In genomic region chr14:54465654-54466053, GRCh38 we compare ENCODE assay signal across 17 cellular contexts. TPM values are rescaled to one million over a fixed set of nuclear protein-coding genes. Genes with fewer than 3 reads are reported as not detected.
DNase-seq lines count a peak whose midpoint lies in the region; ATAC-seq and TF ChIP-seq lines count a peak whose summit lies in the region.
"Had no signal": no experiment of that assay in that cellular context is flagged by ENCODE, and none has a peak within 500 bp of the region (broad histone marks: within the 10 kb centered on the region; RNA-seq: fewer than 3 reads in every experiment).

No MANE protein-coding gene starts in this region.

- WGBS in mesenchymal stem cell = 11% methylated on average over 1 of the region's 4 CpGs

- H3K27me3 ChIP-seq in WERI-Rb-1 (ENCODE audit: insufficient read depth, low read depth, severe bottlenecking) (no peaks in the 10 kb centered on the region), mesenchymal stem cell (ENCODE audit: control insufficient read depth in 1 of 2, insufficient read depth in 1 of 2, low read length in 2 of 2) (no peaks in the 10 kb centered on the region)
- no peaks in the 10 kb centered on the region for H3K27me3 ChIP-seq in CD8-positive, alpha-beta T cell (ENCODE audit: insufficient read depth, low read length)
- H3K27me3 ChIP-seq: MG63 had no signal

- no peak overlapping the region for H3K4me3 Mint-ChIP-seq in CD8-positive, alpha-beta T cell
- H3K4me3 Mint-ChIP-seq: H9 had no signal

- H2BK5ac ChIP-seq in mesenchymal stem cell (ENCODE audit: low read depth, low read length, poor library complexity, severe bottlenecking) = no peak overlapping the region

- peaks cover 10% of the 10 kb centered on the region for H3K9me3 Mint-ChIP-seq in CD8-positive, alpha-beta T cell

- H3K36me3 Mint-ChIP-seq in CD8-positive, alpha-beta T cell = peaks cover 20% of the 10 kb centered on the region

- no peak overlapping the region for H3K4me2 ChIP-seq in mesenchymal stem cell (ENCODE audit: low read length, poor library complexity, severe bottlenecking)
- H3K4me2 ChIP-seq: A549, PC-9, SK-N-SH had no signal

- no peak overlapping the region for H2AFZ ChIP-seq in mesenchymal stem cell (ENCODE audit: low read depth, low read length)
- H2AFZ ChIP-seq: PC-9 had no signal

- no peak overlapping the region for H3K18ac ChIP-seq in mesenchymal stem cell (ENCODE audit: low read depth in 1 of 2, low read length in 2 of 2)

- no peaks in the 10 kb centered on the region for H3K27me3 Mint-ChIP-seq in CD8-positive, alpha-beta T cell (ENCODE audit: low read depth)

- no peak overlapping the region for H4K91ac ChIP-seq in mesenchymal stem cell (ENCODE audit: low read length)

- no peak overlapping the region for H2AK5ac ChIP-seq in mesenchymal stem cell (ENCODE audit: low read length, severe bottlenecking)

- no peak for ATAC-seq in CD8-positive, alpha-beta T cell
- ATAC-seq: A549, HepG2 had no signal

- H3K4me1 ChIP-seq in mesenchymal stem cell (ENCODE audit: control insufficient read depth, insufficient read depth, low read depth, low read length) = peaks cover 2% of the 10 kb centered on the region
- H3K4me1 ChIP-seq in CD8-positive, alpha-beta T cell (ENCODE audit: insufficient read depth, low read length) = no peaks in the 10 kb centered on the region

- H3K36me3 ChIP-seq in WERI-Rb-1 (no peaks in the 10 kb centered on the region), mesenchymal stem cell (ENCODE audit: control insufficient read depth in 1 of 2, insufficient read depth in 2 of 2, low read depth in 1 of 2, low read length in 2 of 2) (peaks cover 3 to 4% of the 10 kb centered on the region in 2 experiments)
- H3K36me3 ChIP-seq in CD8-positive, alpha-beta T cell (ENCODE audit: insufficient read depth, low read length) = no peaks in the 10 kb centered on the region
- H3K36me3 ChIP-seq: MG63 had no signal

- no peak for TF ChIP-seq CTCF in WERI-Rb-1 (IDR thresholded peaks at IDR 0.05; ENCODE audit: low read depth, low read length)
- no peak for TF ChIP-seq CTCF in CD8-positive, alpha-beta T cell (IDR thresholded peaks at IDR 0.05)

- no peak overlapping the region for H2BK120ac ChIP-seq in mesenchymal stem cell (ENCODE audit: low read depth, low read length)

- CTCF ChIA-PET in CD8-positive, alpha-beta T cell (lab: Charles Lee) = no interaction called here

- H3K4me3 ChIP-seq in WERI-Rb-1 (ENCODE audit: low read depth, low read length) = no peak overlapping the region
- H3K4me3 ChIP-seq in mesenchymal stem cell (ENCODE audit: insufficient read depth in 1 of 2, low read depth in 1 of 2, low read length in 2 of 2) = no peak overlapping the region
- H3K4me3 ChIP-seq in CD8-positive, alpha-beta T cell (ENCODE audit: low read depth, low read length) = no peak overlapping the region
- H3K4me3 ChIP-seq: A549, MG63, PC-9 had no signal

- H3K23ac ChIP-seq in mesenchymal stem cell (ENCODE audit: low read length in 2 of 2) = no peak overlapping the region

- POLR2A ChIA-PET in CD8-positive, alpha-beta T cell (lab: Charles Lee) = no interaction called here

- no peak overlapping the region for H3K4ac ChIP-seq in mesenchymal stem cell (ENCODE audit: low read depth in 1 of 2, low read length in 2 of 2)

- no peak overlapping the region for H4K8ac ChIP-seq in mesenchymal stem cell (ENCODE audit: low read length)

- H3K4me1 Mint-ChIP-seq in CD8-positive, alpha-beta T cell (ENCODE audit: low read depth) = no peaks in the 10 kb centered on the region
- H3K4me1 Mint-ChIP-seq: H9 had no signal

- no peak overlapping the region for H3K27ac Mint-ChIP-seq in CD8-positive, alpha-beta T cell
- H3K27ac Mint-ChIP-seq: H9 had no signal

- intact Hi-C loops in CD8-positive, alpha-beta T cell (cut with DNase I, micrococcal nuclease) = no loop called here

- H3K9me3 ChIP-seq in WERI-Rb-1 (ENCODE audit: severe bottlenecking) (peaks cover 8% of the 10 kb centered on the region), mesenchymal stem cell (ENCODE audit: control insufficient read depth, low read length) (peaks cover 18% of the 10 kb centered on the region)
- peaks cover 14% of the 10 kb centered on the region for H3K9me3 ChIP-seq in CD8-positive, alpha-beta T cell (ENCODE audit: low read length)
- H3K9me3 ChIP-seq: SK-N-SH had no signal

- DNase-seq in D341Med (ENCODE audit: low spot score) (peak; percentile 71), NCI-H2171 treated with DMSO at 0.1 percent for 48 hours (lab: John Stamatoyannopoulos, UW) (peak; percentile 70), WERI-Rb-1 (peak; percentile 68), mesenchymal stem cell (peak; percentile 16), occipital lobe (lab: John Stamatoyannopoulos, UW) (no peak), NCI-H1417 (lab: John Stamatoyannopoulos, UW) (no peak), A172 (ENCODE audit: low spot score) (no peak)
- DNase-seq in CD8-positive, alpha-beta T cell = no peak
- DNase-seq: H9, MG63, NCI-H1092 treated with DMSO at 0.1 percent for 48 hours, NCI-H187, NCI-H526, PC-9, SK-N-SH had no signal

- peak overlapping the region; percentile 28 for H3K27ac ChIP-seq in WERI-Rb-1
- H3K27ac ChIP-seq in mesenchymal stem cell (ENCODE audit: low read length, poor library complexity, severe bottlenecking) = no peak overlapping the region
- H3K27ac ChIP-seq in CD8-positive, alpha-beta T cell (ENCODE audit: low read depth, low read length) = no peak overlapping the region
- H3K27ac ChIP-seq: A549, PC-9 had no signal

- H3K14ac ChIP-seq in mesenchymal stem cell (ENCODE audit: low read length in 2 of 2) = no peak overlapping the region

- no peak overlapping the region for H2BK12ac ChIP-seq in mesenchymal stem cell (ENCODE audit: low read length in 2 of 2)

- no peaks in the 10 kb centered on the region for H3K79me1 ChIP-seq in mesenchymal stem cell (replicated peaks; ENCODE audit: low read length, poor library complexity, severe bottlenecking)

- no peak overlapping the region for H2BK15ac ChIP-seq in mesenchymal stem cell (ENCODE audit: low read depth, poor library complexity, severe bottlenecking)

- H3K9ac ChIP-seq in mesenchymal stem cell (ENCODE audit: low read length) = no peak overlapping the region
- H3K9ac ChIP-seq: SK-N-SH had no signal

RNA-seq across cellular contexts. Expression of gene GMFB, which starts 23.1 kb away (rescaled TPM):
- polyA plus RNA-seq in mesenchymal stem cell (2013, experiment 1 of 2) = 44.1 TPM
- 45.1 TPM for polyA plus RNA-seq in mesenchymal stem cell (2013, experiment 2 of 2)
- 10 to 100 TPM; 33.7 to 34.0 TPM for total RNA-seq in CD8-positive, alpha-beta T cell
- total RNA-seq in occipital lobe = 257 TPM
- total RNA-seq in A172 (2014; rRNA removed; shearing (Covaris generic)) = 63.2 and 96.4 TPM in 2 replicates

RNA-seq across cellular contexts. Expression of gene CNIH1, which starts 24.5 kb away (rescaled TPM):
- polyA plus RNA-seq in mesenchymal stem cell (2013, experiment 1 of 2) = 195 TPM
- 199 TPM for polyA plus RNA-seq in mesenchymal stem cell (2013, experiment 2 of 2)
- total RNA-seq in CD8-positive, alpha-beta T cell = 10 to 100 TPM; 49.2 to 55.6 TPM
- 39.3 TPM for total RNA-seq in occipital lobe
- total RNA-seq in A172 (2014; rRNA removed; shearing (Covaris generic)) = 90.4 and 106 TPM in 2 replicates

RNA-seq across cellular contexts. Expression of gene CGRRF1, which starts 44.1 kb away (rescaled TPM):
- 13.6 TPM for polyA plus RNA-seq in mesenchymal stem cell (2013, experiment 1 of 2)
- polyA plus RNA-seq in mesenchymal stem cell (2013, experiment 2 of 2) = 14.4 TPM
- 10 to 100 TPM; 59.6 to 59.9 TPM for total RNA-seq in CD8-positive, alpha-beta T cell
- total RNA-seq in occipital lobe = 18.9 TPM
- 10.9 and 12.9 TPM in 2 replicates for total RNA-seq in A172 (2014; rRNA removed; shearing (Covaris generic))

Comparison
In these comparisons a context has a peak if more than half of its experiments do, and no peak if none do; other contexts are left out.
1. DNase-seq: peak in D341Med (single experiment), NCI-H2171 treated with DMSO at 0.1 percent for 48 hours (single experiment), WERI-Rb-1 (single experiment) and mesenchymal stem cell (single experiment); none in CD8-positive, alpha-beta T cell (0 of 7), occipital lobe (single experiment), NCI-H1417 (0 of 3) and A172 (single experiment).